ENCODE assay signal across 8 cellular contexts in genomic region chr11:59141673-59142460, GRCh38. TPM values are rescaled to one million over a fixed set of nuclear protein-coding genes. Genes with fewer than 3 reads are reported as not detected.
DNase-seq lines count a peak whose midpoint lies in the region; ATAC-seq and TF ChIP-seq lines count a peak whose summit lies in the region.

No MANE protein-coding gene starts in this region.

- no peaks in the 10 kb centered on the region for H3K9me3 Mint-ChIP-seq in CD8-positive, alpha-beta memory T cell
- H3K9me3 Mint-ChIP-seq in activated CD8-positive, alpha-beta T cell treated with anti-CD3 and anti-CD28 coated beads, Interleukin-2, amount 10 ng/mL, durations not matched to agents 7 days and 5 days (ENCODE audit: insufficient read depth), result no peaks in the 10 kb centered on the region

- ATAC-seq in activated CD8-positive, alpha-beta T cell treated with anti-CD3 and anti-CD28 coated beads, Interleukin-2, amount 10 ng/mL, durations not matched to agents 7 days and 5 days, result peak; percentile 2
- no peak for ATAC-seq in GM19463 (IDR thresholded peaks at IDR 0.05; ENCODE audit: unreplicated experiment)
- ATAC-seq in sciatic nerve, result no peak

- H3K27ac ChIP-seq in CD8-positive, alpha-beta memory T cell (ENCODE audit: low read depth, low read length), result peak overlapping the region; percentile 89
- H3K27ac ChIP-seq in spleen, result peak overlapping the region; percentile 89 to 98 (median 96)

- H3K27me3 Mint-ChIP-seq in CD8-positive, alpha-beta memory T cell, result no peaks in the 10 kb centered on the region
- H3K27me3 Mint-ChIP-seq in activated CD8-positive, alpha-beta T cell treated with anti-CD3 and anti-CD28 coated beads, Interleukin-2, amount 10 ng/mL, durations not matched to agents 7 days and 5 days (ENCODE audit: low read depth), result no peaks in the 10 kb centered on the region

- H3K4me3 Mint-ChIP-seq in CD8-positive, alpha-beta memory T cell, result peak overlapping the region; percentile 95 to 99 (median 97)
- H3K4me3 Mint-ChIP-seq in activated CD8-positive, alpha-beta T cell treated with anti-CD3 and anti-CD28 coated beads, Interleukin-2, amount 10 ng/mL, durations not matched to agents 7 days and 5 days, result peak overlapping the region; percentile 97

- no peaks in the 10 kb centered on the region for H3K36me3 ChIP-seq in CD8-positive, alpha-beta memory T cell (ENCODE audit: insufficient read depth, low read length)
- peaks cover 0 to 32% (median 10%) of the 10 kb centered on the region in 6 donors for H3K36me3 ChIP-seq in spleen

- peak in 1 of 5 donors; percentile 10 for DNase-seq in CD8-positive, alpha-beta memory T cell
- DNase-seq in HFF-Myc (ENCODE audit: extremely low read depth, low read depth), result no peak
- DNase-seq in activated CD8-positive, alpha-beta T cell treated with anti-CD3 and anti-CD28 coated beads, Interleukin-2, amount 10 ng/mL, durations not matched to agents 7 days and 5 days, result no peak
- no peak for DNase-seq in spleen
- no peak for DNase-seq in NCI-H69 (lab: John Stamatoyannopoulos, UW)
- no peak for DNase-seq in sciatic nerve (ENCODE audit: low spot score)

- no peak for TF ChIP-seq POLR2A in spleen (IDR thresholded peaks at IDR 0.05)

- CTCF ChIA-PET in CD8-positive, alpha-beta memory T cell (lab: Charles Lee), result interaction anchor here (0.9 to 1.8 kb wide), 4 partner anchors 16 to 89 kb away, joined by 3 to 13 read pairs (median 6); partner anchors contain the start of gene DTX4
- CTCF ChIA-PET in activated CD8-positive, alpha-beta T cell treated with anti-CD3 and anti-CD28 coated beads, Interleukin-2, amount 10 ng/mL, durations not matched to agents 7 days and 5 days (lab: Charles Lee), result interaction anchor here (0.9 to 9.1 kb wide), 12 partner anchors 9 to 618 kb away, joined by 3 to 178 read pairs (median 4); partner anchors contain the start of genes DTX4 and FAM111B

- H3K4me1 ChIP-seq in CD8-positive, alpha-beta memory T cell (ENCODE audit: insufficient read depth, low read length), result peaks cover 30% of the 10 kb centered on the region
- H3K4me1 ChIP-seq in spleen, result peaks cover 11 to 83% (median 49%) of the 10 kb centered on the region in 6 donors

- H3K9me3 ChIP-seq in CD8-positive, alpha-beta memory T cell (ENCODE audit: low read length), result no peaks in the 10 kb centered on the region
- H3K9me3 ChIP-seq in spleen, result no peaks in the 10 kb centered on the region

- peak overlapping the region; percentile 92 to 99 (median 96) for H3K27ac Mint-ChIP-seq in CD8-positive, alpha-beta memory T cell
- peak overlapping the region; percentile 97 for H3K27ac Mint-ChIP-seq in activated CD8-positive, alpha-beta T cell treated with anti-CD3 and anti-CD28 coated beads, Interleukin-2, amount 10 ng/mL, durations not matched to agents 7 days and 5 days

- H3K27me3 ChIP-seq in CD8-positive, alpha-beta memory T cell (ENCODE audit: insufficient read depth, low read length, poor library complexity, severe bottlenecking), result no peaks in the 10 kb centered on the region
- no peaks in the 10 kb centered on the region for H3K27me3 ChIP-seq in spleen (replicated peaks in 1 of 7)

- peak overlapping the region; percentile 89 for H3K4me3 ChIP-seq in CD8-positive, alpha-beta memory T cell (ENCODE audit: low read length)
- H3K4me3 ChIP-seq in HFF-Myc (replicated peaks; ENCODE audit: low read depth, low read length) (peak overlapping the region; percentile 63), iPS-11a (ENCODE audit: low read depth, low read length) (peak overlapping the region; percentile 72), spleen (peak overlapping the region; percentile 51 to 95 (median 72))

- POLR2A ChIA-PET in CD8-positive, alpha-beta memory T cell (lab: Charles Lee), result interaction anchor here (1.0 to 1.2 kb wide), 3 partner anchors 31 to 564 kb away, joined by 3 to 4 read pairs (median 3); partner anchors contain the start of gene DTX4
- POLR2A ChIA-PET in activated CD8-positive, alpha-beta T cell treated with anti-CD3 and anti-CD28 coated beads, Interleukin-2, amount 10 ng/mL, durations not matched to agents 7 days and 5 days (lab: Charles Lee), result interaction anchor here (0.6 to 3.1 kb wide), 7 partner anchors 10 to 564 kb away, joined by 3 to 23 read pairs (median 3); partner anchors contain the start of genes DTX4 and FAM111B

- H3K4me1 Mint-ChIP-seq in CD8-positive, alpha-beta memory T cell, result peaks cover 44 to 57% (median 57%) of the 10 kb centered on the region in 3 donors
- H3K4me1 Mint-ChIP-seq in activated CD8-positive, alpha-beta T cell treated with anti-CD3 and anti-CD28 coated beads, Interleukin-2, amount 10 ng/mL, durations not matched to agents 7 days and 5 days (ENCODE audit: low read depth), result peaks cover 45% of the 10 kb centered on the region

- H3K36me3 Mint-ChIP-seq in CD8-positive, alpha-beta memory T cell, result peaks cover 0 to 47% (median 7%) of the 10 kb centered on the region in 3 donors
- peaks cover 53% of the 10 kb centered on the region for H3K36me3 Mint-ChIP-seq in activated CD8-positive, alpha-beta T cell treated with anti-CD3 and anti-CD28 coated beads, Interleukin-2, amount 10 ng/mL, durations not matched to agents 7 days and 5 days (ENCODE audit: low read depth)

- WGBS in spleen, 5 donors, result 2 to 6% (median 3%) methylated on average over 3 of the region's 3 CpGs

- intact Hi-C loops in spleen (cut with DNase I; ENCODE audit: low total_unique reads) (no loop called here), sciatic nerve (cut with DNase I) (no loop called here)

- TF ChIP-seq CTCF in HFF-Myc (IDR thresholded peaks at IDR 0.05; ENCODE audit: low read depth, low read length, missing control alignments), result no peak
- TF ChIP-seq CTCF in spleen (IDR thresholded peaks at IDR 0.05 in 8 of 11, conservative IDR thresholded peaks at IDR 0.05 in 3 of 11), result no peak

RNA-seq across cellular contexts. Expression of gene FAM111A, which starts 0.8 kb away (rescaled TPM):
- 10 to 100 TPM; 71.1 to 73.5 TPM for total RNA-seq in CD8-positive, alpha-beta memory T cell
- polyA plus RNA-seq in CD8-positive, alpha-beta memory T cell, result 31.7 TPM
- total RNA-seq in activated CD8-positive, alpha-beta T cell treated with anti-CD3 and anti-CD28 coated beads, Interleukin-2, amount 10 ng/mL, durations not matched to agents 7 days and 5 days, result 100 to 1,000 TPM; 154 to 167 TPM
- total RNA-seq in spleen (100 to 1,000 TPM in 1 of 7 donors, 10 to 100 TPM in 6; 54.7 to 130 (median 67.2) TPM), sciatic nerve (48.0 TPM)
- 10 to 100 TPM; 28.3 to 60.7 (median 51.4) TPM for polyA plus RNA-seq in spleen

RNA-seq across cellular contexts. Expression of gene DTX4, which starts 30.1 kb away (rescaled TPM):
- under 1 TPM; 0.24 to 0.38 TPM for total RNA-seq in CD8-positive, alpha-beta memory T cell
- 0.98 TPM for polyA plus RNA-seq in CD8-positive, alpha-beta memory T cell
- total RNA-seq in activated CD8-positive, alpha-beta T cell treated with anti-CD3 and anti-CD28 coated beads, Interleukin-2, amount 10 ng/mL, durations not matched to agents 7 days and 5 days, result under 1 TPM; 0.18 to 0.45 TPM
- total RNA-seq in spleen (10 to 100 TPM in 5 of 7 donors, 1 to 10 TPM in 2; 8.3 to 19.1 (median 14.4) TPM), sciatic nerve (35.9 TPM)
- polyA plus RNA-seq in spleen, result 1 to 10 TPM; 3.9 to 4.9 (median 4.0) TPM

RNA-seq across cellular contexts. Expression of gene FAM111B, which starts 34.8 kb away (rescaled TPM):
- 10 to 100 TPM; 40.9 to 46.5 TPM for total RNA-seq in CD8-positive, alpha-beta memory T cell
- polyA plus RNA-seq in CD8-positive, alpha-beta memory T cell, result 0.12 TPM
- 10 to 100 TPM; 66.2 to 69.0 TPM for total RNA-seq in activated CD8-positive, alpha-beta T cell treated with anti-CD3 and anti-CD28 coated beads, Interleukin-2, amount 10 ng/mL, durations not matched to agents 7 days and 5 days
- 1 to 10 TPM; 1.2 to 5.8 (median 3.4) TPM for total RNA-seq in spleen
- 1 to 10 TPM; 1.1 to 2.7 (median 1.6) TPM for polyA plus RNA-seq in spleen
- total RNA-seq in sciatic nerve, result 0.89 TPM

RNA-seq across cellular contexts. Expression of gene GLYATL1B, which starts 55.8 kb away (rescaled TPM):
- not detected for total RNA-seq in CD8-positive, alpha-beta memory T cell
- polyA plus RNA-seq in CD8-positive, alpha-beta memory T cell, result not detected
- not detected for total RNA-seq in activated CD8-positive, alpha-beta T cell treated with anti-CD3 and anti-CD28 coated beads, Interleukin-2, amount 10 ng/mL, durations not matched to agents 7 days and 5 days
- not detected for total RNA-seq in spleen
- polyA plus RNA-seq in spleen, result not detected
- total RNA-seq in sciatic nerve, result not detected

Comparison
In these comparisons a context has a peak if more than half of its experiments do, and no peak if none do; other contexts are left out.
1. RNA of gene DTX4, which starts 30.1 kb away (total RNA-seq): 35.9 TPM in sciatic nerve (single experiment) and 8.3 to 19.1 TPM in spleen; 0.18 to 0.45 TPM in activated CD8-positive, alpha-beta T cell treated with anti-CD3 and anti-CD28 coated beads, Interleukin-2, amount 10 ng/mL, durations not matched to agents 7 days and 5 days and 0.24 to 0.38 TPM in CD8-positive, alpha-beta memory T cell; every median in the first group is over 4 times any median in the second.
2. RNA of gene FAM111B, which starts 34.8 kb away (total RNA-seq): 66.2 to 69.0 TPM in activated CD8-positive, alpha-beta T cell treated with anti-CD3 and anti-CD28 coated beads, Interleukin-2, amount 10 ng/mL, durations not matched to agents 7 days and 5 days and 40.9 to 46.5 TPM in CD8-positive, alpha-beta memory T cell; 1.2 to 5.8 TPM in spleen and 0.89 TPM in sciatic nerve (single experiment); every median in the first group is over 4 times any median in the second.
3. Peak in every context shown above with its lines, with median percentiles within 50 percentile points of each other: H3K4me3 ChIP-seq.